Comparison of ENCODE assay signal across 1 cellular context in the genomic region with DNA sequence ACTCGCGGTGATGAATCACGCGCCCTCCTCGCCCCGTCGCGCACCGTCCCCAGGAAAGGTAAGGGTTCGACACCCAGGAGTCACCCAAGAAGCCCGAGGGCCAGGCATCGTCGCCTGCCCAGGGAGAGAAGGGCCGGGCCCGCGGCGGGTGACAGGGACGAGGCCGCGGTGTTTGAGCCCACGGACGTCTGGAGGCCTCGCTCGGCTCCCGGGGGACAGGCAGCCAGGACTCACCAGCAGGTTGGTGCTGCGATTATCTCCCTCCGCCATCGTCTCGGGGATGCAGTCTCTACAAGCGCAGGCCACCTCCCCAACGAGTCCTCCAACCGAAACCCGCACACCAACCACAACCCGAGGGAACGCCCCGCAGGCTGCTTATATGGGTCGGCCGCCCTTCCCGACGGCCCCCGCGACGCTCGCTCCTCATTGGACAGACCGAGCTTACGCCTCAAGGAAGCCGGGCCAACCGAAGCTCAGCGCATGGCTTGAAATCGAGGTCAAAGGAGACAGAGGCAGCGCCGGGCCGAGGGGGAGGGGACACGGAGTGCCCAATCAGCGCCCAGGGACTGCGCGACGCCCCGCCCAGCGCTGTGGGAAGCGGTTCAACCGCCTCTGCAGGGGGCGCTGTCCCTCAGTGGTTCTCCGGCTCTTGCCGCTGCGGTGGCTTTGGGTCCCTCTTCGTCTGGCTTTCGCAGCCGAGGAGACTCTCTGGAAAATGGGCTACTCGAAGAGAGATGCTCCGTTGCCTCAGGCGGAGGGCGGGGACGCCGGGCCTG.
TF ChIP-seq lines count a peak whose summit lies in the region.

ARL6IP1 (minus strand) TSS at position 353 of the 776 bp plus-strand sequence; CDS start at position 270, 83 bp downstream.

TF ChIP-seq in HepG2, 621 proteins besides CTCF, POLR2A, EP300 and RAD21 (continued from another document and continues in another):
- TF ChIP-seq ZNF318 (CRISPR knock-in tag; IDR thresholded peaks at IDR 0.05) (peak; percentile 99), ZNF703 (CRISPR knock-in tag; IDR thresholded peaks at IDR 0.05; ENCODE audit: borderline replicate concordance) (peak; percentile 55; the same call in 1 of the 2 replicates), NFE2L1 (CRISPR knock-in tag; IDR thresholded peaks at IDR 0.05; ENCODE audit: borderline replicate concordance) (peak; percentile 97), ZNF362 (CRISPR knock-in tag; IDR thresholded peaks at IDR 0.05; ENCODE audit: borderline replicate concordance) (0 out of 2 replicates have a peak, but pooled peaks have one; percentile 34), ZNF567 (CRISPR knock-in tag; IDR thresholded peaks at IDR 0.05; ENCODE audit: borderline replicate concordance) (peak; percentile 96), RARA (CRISPR knock-in tag; IDR thresholded peaks at IDR 0.05) (peak; percentile 55; the same call in 1 of the 2 replicates), CREB1 (IDR thresholded peaks at IDR 0.05) (peak; percentile 89), CREB1 (CRISPR knock-in tag; IDR thresholded peaks at IDR 0.05) (peak; percentile 95), THAP7 (CRISPR knock-in tag; IDR thresholded peaks at IDR 0.05) (peak; percentile 71), CCAR2 (optimal IDR thresholded peaks at IDR 0.05; ENCODE audit: low read depth, low read length) (peak; percentile 48), CCDC6 (CRISPR knock-in tag; IDR thresholded peaks at IDR 0.05) (peak; percentile 99), ZNF687 (CRISPR knock-in tag; IDR thresholded peaks at IDR 0.05) (peak; percentile 97), TSC22D2 (CRISPR knock-in tag; IDR thresholded peaks at IDR 0.05; ENCODE audit: borderline replicate concordance) (peak; percentile 93), ZNF574 (CRISPR knock-in tag; IDR thresholded peaks at IDR 0.05) (peak; percentile 99), ZNF543 (CRISPR knock-in tag; IDR thresholded peaks at IDR 0.05) (peak; percentile 97), CBFB (CRISPR knock-in tag; IDR thresholded peaks at IDR 0.05) (peak; percentile 99), NR2F6 (IDR thresholded peaks at IDR 0.05) (peak; percentile 83; the same call in 1 of the 2 replicates), NR2F6 (CRISPR knock-in tag; IDR thresholded peaks at IDR 0.05) (peak; percentile 94), ZSCAN12 (CRISPR knock-in tag; IDR thresholded peaks at IDR 0.05) (peak; percentile 94), SIX1 (CRISPR knock-in tag; IDR thresholded peaks at IDR 0.05; ENCODE audit: borderline replicate concordance) (peak; percentile 55)
- TF ChIP-seq, protein P1, sequence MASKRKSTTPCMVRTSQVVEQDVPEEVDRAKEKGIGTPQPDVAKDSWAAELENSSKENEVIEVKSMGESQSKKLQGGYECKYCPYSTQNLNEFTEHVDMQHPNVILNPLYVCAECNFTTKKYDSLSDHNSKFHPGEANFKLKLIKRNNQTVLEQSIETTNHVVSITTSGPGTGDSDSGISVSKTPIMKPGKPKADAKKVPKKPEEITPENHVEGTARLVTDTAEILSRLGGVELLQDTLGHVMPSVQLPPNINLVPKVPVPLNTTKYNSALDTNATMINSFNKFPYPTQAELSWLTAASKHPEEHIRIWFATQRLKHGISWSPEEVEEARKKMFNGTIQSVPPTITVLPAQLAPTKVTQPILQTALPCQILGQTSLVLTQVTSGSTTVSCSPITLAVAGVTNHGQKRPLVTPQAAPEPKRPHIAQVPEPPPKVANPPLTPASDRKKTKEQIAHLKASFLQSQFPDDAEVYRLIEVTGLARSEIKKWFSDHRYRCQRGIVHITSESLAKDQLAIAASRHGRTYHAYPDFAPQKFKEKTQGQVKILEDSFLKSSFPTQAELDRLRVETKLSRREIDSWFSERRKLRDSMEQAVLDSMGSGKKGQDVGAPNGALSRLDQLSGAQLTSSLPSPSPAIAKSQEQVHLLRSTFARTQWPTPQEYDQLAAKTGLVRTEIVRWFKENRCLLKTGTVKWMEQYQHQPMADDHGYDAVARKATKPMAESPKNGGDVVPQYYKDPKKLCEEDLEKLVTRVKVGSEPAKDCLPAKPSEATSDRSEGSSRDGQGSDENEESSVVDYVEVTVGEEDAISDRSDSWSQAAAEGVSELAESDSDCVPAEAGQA (IDR thresholded peaks at IDR 0.05; ENCODE audit: low read depth) = peak; percentile 70; the same call in 1 of the 2 replicates
- TF ChIP-seq, protein P1 (CRISPR knock-in tag; IDR thresholded peaks at IDR 0.05; ENCODE audit: borderline replicate concordance) = peak; percentile 72
- TF ChIP-seq, protein P2, sequence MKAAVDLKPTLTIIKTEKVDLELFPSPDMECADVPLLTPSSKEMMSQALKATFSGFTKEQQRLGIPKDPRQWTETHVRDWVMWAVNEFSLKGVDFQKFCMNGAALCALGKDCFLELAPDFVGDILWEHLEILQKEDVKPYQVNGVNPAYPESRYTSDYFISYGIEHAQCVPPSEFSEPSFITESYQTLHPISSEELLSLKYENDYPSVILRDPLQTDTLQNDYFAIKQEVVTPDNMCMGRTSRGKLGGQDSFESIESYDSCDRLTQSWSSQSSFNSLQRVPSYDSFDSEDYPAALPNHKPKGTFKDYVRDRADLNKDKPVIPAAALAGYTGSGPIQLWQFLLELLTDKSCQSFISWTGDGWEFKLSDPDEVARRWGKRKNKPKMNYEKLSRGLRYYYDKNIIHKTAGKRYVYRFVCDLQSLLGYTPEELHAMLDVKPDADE (CRISPR knock-in tag; IDR thresholded peaks at IDR 0.05) = peak; percentile 96; the same call in 1 of the 2 replicates
